10 cellular contexts compared by ENCODE assay signal in genomic region chr10:88793747-88794299, GRCh38. TPM values are rescaled to one million over a fixed set of nuclear protein-coding genes. Genes with fewer than 3 reads are reported as not detected.
DNase-seq lines count a peak whose midpoint lies in the region; ATAC-seq and TF ChIP-seq lines count a peak whose summit lies in the region.
"Had no signal": no experiment of that assay in that cellular context is flagged by ENCODE, and none has a peak within 500 bp of the region (broad histone marks: within the 10 kb centered on the region; RNA-seq: fewer than 3 reads in every experiment).

No MANE protein-coding gene starts in this region.

- no peaks in the 10 kb centered on the region for H3K36me3 Mint-ChIP-seq in activated CD4-positive, alpha-beta T cell treated with anti-CD3 and anti-CD28 coated beads, Interleukin-2, amount 10 ng/mL, durations not matched to agents 24 days and 14 days (ENCODE audit: low read depth)
- no peaks in the 10 kb centered on the region for H3K36me3 Mint-ChIP-seq in stimulated activated memory B cell treated with anti-CD40 and anti-IgM and Interleukin-4, amounts not matched to agents 10 μg/mL and 1 μg/mL and 100 μg/mL, for 72 hours

- TF ChIP-seq CTCF in dorsolateral prefrontal cortex (IDR thresholded peaks at IDR 0.05 in 54 of 56, conservative IDR thresholded peaks at IDR 0.05 in 2 of 56; ENCODE audit: low read depth in 1 of 56, partially characterized antibody in 56 of 56), result no peak

- intact Hi-C loops in activated CD4-positive, alpha-beta T cell treated with anti-CD3 and anti-CD28 coated beads, Interleukin-2, amount 10 ng/mL, durations not matched to agents 24 days and 14 days (cut with micrococcal nuclease), result loop anchor here (1.0 to 5.0 kb wide), 4 partner anchors 31 to 198 kb away; partner anchors contain the start of genes FAS and LIPK
- intact Hi-C loops in dorsolateral prefrontal cortex (cut with DNase I), result no loop called here

- peaks cover 30% of the 10 kb centered on the region for H3K27me3 Mint-ChIP-seq in activated CD4-positive, alpha-beta T cell treated with anti-CD3 and anti-CD28 coated beads, Interleukin-2, amount 10 ng/mL, durations not matched to agents 24 days and 14 days
- H3K27me3 Mint-ChIP-seq in stimulated activated memory B cell treated with anti-CD40 and anti-IgM and Interleukin-4, amounts not matched to agents 10 μg/mL and 1 μg/mL and 100 μg/mL, for 72 hours, result peaks cover 9% of the 10 kb centered on the region

- no peaks in the 10 kb centered on the region for H3K27me3 ChIP-seq in dorsolateral prefrontal cortex
- H3K27me3 ChIP-seq: suprapubic skin had no signal

- peaks cover 24% of the 10 kb centered on the region for H3K4me1 Mint-ChIP-seq in activated CD4-positive, alpha-beta T cell treated with anti-CD3 and anti-CD28 coated beads, Interleukin-2, amount 10 ng/mL, durations not matched to agents 24 days and 14 days
- peaks cover 10% of the 10 kb centered on the region for H3K4me1 Mint-ChIP-seq in stimulated activated memory B cell treated with anti-CD40 and anti-IgM and Interleukin-4, amounts not matched to agents 10 μg/mL and 1 μg/mL and 100 μg/mL, for 72 hours

- peaks cover 5% of the 10 kb centered on the region for H3K9me3 Mint-ChIP-seq in activated CD4-positive, alpha-beta T cell treated with anti-CD3 and anti-CD28 coated beads, Interleukin-2, amount 10 ng/mL, durations not matched to agents 24 days and 14 days
- no peaks in the 10 kb centered on the region for H3K9me3 Mint-ChIP-seq in stimulated activated memory B cell treated with anti-CD40 and anti-IgM and Interleukin-4, amounts not matched to agents 10 μg/mL and 1 μg/mL and 100 μg/mL, for 72 hours

- H3K27ac Mint-ChIP-seq in activated CD4-positive, alpha-beta T cell treated with anti-CD3 and anti-CD28 coated beads, Interleukin-2, amount 10 ng/mL, durations not matched to agents 24 days and 14 days, result peak overlapping the region; percentile 72
- H3K27ac Mint-ChIP-seq in stimulated activated memory B cell treated with anti-CD40 and anti-IgM and Interleukin-4, amounts not matched to agents 10 μg/mL and 1 μg/mL and 100 μg/mL, for 72 hours, result no peak overlapping the region

- DNase-seq in activated CD4-positive, alpha-beta T cell treated with anti-CD3 and anti-CD28 coated beads, Interleukin-2, amount 10 ng/mL, durations not matched to agents 24 days and 14 days, result peak; percentile 64
- no peak for DNase-seq in activated CD4-positive, alpha-beta T cell treated with anti-CD3 and anti-CD28 coated beads for 1 hour
- DNase-seq in LHCN-M2 (ENCODE audit: low read depth) (peak; percentile 77), amniotic epithelial cell (ENCODE audit: low read depth) (peak; percentile 37), amygdala (lab: John Stamatoyannopoulos, UW) (no peak), NCI-H2171 (lab: John Stamatoyannopoulos, UW) (no peak), dorsolateral prefrontal cortex (no peak)

- H3K4me3 Mint-ChIP-seq in activated CD4-positive, alpha-beta T cell treated with anti-CD3 and anti-CD28 coated beads, Interleukin-2, amount 10 ng/mL, durations not matched to agents 24 days and 14 days, result peak overlapping the region; percentile 40
- no peak overlapping the region for H3K4me3 Mint-ChIP-seq in stimulated activated memory B cell treated with anti-CD40 and anti-IgM and Interleukin-4, amounts not matched to agents 10 μg/mL and 1 μg/mL and 100 μg/mL, for 72 hours

- no peak overlapping the region for H3K27ac ChIP-seq in dorsolateral prefrontal cortex
- H3K27ac ChIP-seq: suprapubic skin had no signal

- ATAC-seq in stimulated activated memory B cell treated with anti-CD40 and anti-IgM and Interleukin-4, amounts not matched to agents 10 μg/mL and 1 μg/mL and 100 μg/mL, for 72 hours, result peak; percentile 45

- H3K4me3 ChIP-seq in dorsolateral prefrontal cortex, result no peak overlapping the region
- H3K4me3 ChIP-seq: suprapubic skin had no signal

RNA-seq across cellular contexts. Expression of gene LIPM, which starts 8.7 kb away (rescaled TPM):
- total RNA-seq in activated CD4-positive, alpha-beta T cell treated with anti-CD3 and anti-CD28 coated beads, Interleukin-2, amount 10 ng/mL, durations not matched to agents 24 days and 14 days, result not detected in 2 replicates
- total RNA-seq in LHCN-M2 (2014; rRNA removed) (not detected in 2 replicates), dorsolateral prefrontal cortex (not detected)
- not detected for polyA plus RNA-seq in LHCN-M2 (2012)

RNA-seq across cellular contexts. Expression of gene LIPN, which starts 34.0 kb away (rescaled TPM):
- total RNA-seq in activated CD4-positive, alpha-beta T cell treated with anti-CD3 and anti-CD28 coated beads, Interleukin-2, amount 10 ng/mL, durations not matched to agents 24 days and 14 days, result not detected in 2 replicates
- not detected in 2 replicates for total RNA-seq in LHCN-M2 (2014; rRNA removed)
- not detected for polyA plus RNA-seq in LHCN-M2 (2012)
- total RNA-seq in dorsolateral prefrontal cortex, result under 1 TPM in 4 of 120 experiments, not detected in 116; 0.42 to 0.98 (median 0.55) TPM
- total RNA-seq: skeletal muscle tissue had no signal

RNA-seq across cellular contexts. Expression of gene ANKRD22, which starts 57.8 kb away (rescaled TPM):
- total RNA-seq in activated CD4-positive, alpha-beta T cell treated with anti-CD3 and anti-CD28 coated beads, Interleukin-2, amount 10 ng/mL, durations not matched to agents 24 days and 14 days, result 0.12 TPM in 1 of 2 replicates, not detected in the other
- total RNA-seq in LHCN-M2 (2014; rRNA removed), result 0.38 and 0.46 TPM in 2 replicates
- polyA plus RNA-seq in LHCN-M2 (2012), result not detected
- 1 to 10 TPM in 29 of 120 experiments, under 1 TPM in 51, not detected in 40; 0.21 to 5.8 (median 0.75) TPM for total RNA-seq in dorsolateral prefrontal cortex
- total RNA-seq: skeletal muscle tissue had no signal

Comparison
In these comparisons a context has a peak if more than half of its experiments do, and no peak if none do; other contexts are left out.
1. DNase-seq: peak in activated CD4-positive, alpha-beta T cell treated with anti-CD3 and anti-CD28 coated beads, Interleukin-2, amount 10 ng/mL, durations not matched to agents 24 days and 14 days (single experiment), LHCN-M2 (single experiment) and amniotic epithelial cell (single experiment); none in activated CD4-positive, alpha-beta T cell treated with anti-CD3 and anti-CD28 coated beads for 1 hour (single experiment), amygdala (0 of 56), NCI-H2171 (single experiment) and dorsolateral prefrontal cortex (0 of 10).